1 cellular context compared by ENCODE assay signal in genomic region chr1:244338996-244339692, GRCh38.
TF ChIP-seq lines count a peak whose summit lies in the region.

No MANE protein-coding gene starts in this region.

TF ChIP-seq in H1, 55 proteins besides CTCF, POLR2A, EP300 and RAD21 (continued from another document):
- TF ChIP-seq, protein P1, sequence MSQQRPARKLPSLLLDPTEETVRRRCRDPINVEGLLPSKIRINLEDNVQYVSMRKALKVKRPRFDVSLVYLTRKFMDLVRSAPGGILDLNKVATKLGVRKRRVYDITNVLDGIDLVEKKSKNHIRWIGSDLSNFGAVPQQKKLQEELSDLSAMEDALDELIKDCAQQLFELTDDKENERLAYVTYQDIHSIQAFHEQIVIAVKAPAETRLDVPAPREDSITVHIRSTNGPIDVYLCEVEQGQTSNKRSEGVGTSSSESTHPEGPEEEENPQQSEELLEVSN (IDR thresholded peaks at IDR 0.05): no peak
- TF ChIP-seq SUZ12 (IDR thresholded peaks at IDR 0.05; ENCODE audit: low read length): no peak
- TF ChIP-seq SIX5 (IDR thresholded peaks at IDR 0.05; ENCODE audit: low read depth, low read length): no peak
- TF ChIP-seq KDM5A (IDR thresholded peaks at IDR 0.05; ENCODE audit: low read length): no peak
- no peak for TF ChIP-seq MAX (IDR thresholded peaks at IDR 0.05)
- TF ChIP-seq, protein P2, sequence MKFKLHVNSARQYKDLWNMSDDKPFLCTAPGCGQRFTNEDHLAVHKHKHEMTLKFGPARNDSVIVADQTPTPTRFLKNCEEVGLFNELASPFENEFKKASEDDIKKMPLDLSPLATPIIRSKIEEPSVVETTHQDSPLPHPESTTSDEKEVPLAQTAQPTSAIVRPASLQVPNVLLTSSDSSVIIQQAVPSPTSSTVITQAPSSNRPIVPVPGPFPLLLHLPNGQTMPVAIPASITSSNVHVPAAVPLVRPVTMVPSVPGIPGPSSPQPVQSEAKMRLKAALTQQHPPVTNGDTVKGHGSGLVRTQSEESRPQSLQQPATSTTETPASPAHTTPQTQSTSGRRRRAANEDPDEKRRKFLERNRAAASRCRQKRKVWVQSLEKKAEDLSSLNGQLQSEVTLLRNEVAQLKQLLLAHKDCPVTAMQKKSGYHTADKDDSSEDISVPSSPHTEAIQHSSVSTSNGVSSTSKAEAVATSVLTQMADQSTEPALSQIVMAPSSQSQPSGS (IDR thresholded peaks at IDR 0.05; ENCODE audit: low read length): no peak
- no peak for TF ChIP-seq MAFK (IDR thresholded peaks at IDR 0.05; ENCODE audit: low read depth, low read length)
- TF ChIP-seq TCF12 (IDR thresholded peaks at IDR 0.05; ENCODE audit: low read depth, low read length): no peak
- no peak for TF ChIP-seq SP2 (IDR thresholded peaks at IDR 0.05; ENCODE audit: low read length)
- TF ChIP-seq CHD1 (IDR thresholded peaks at IDR 0.05; ENCODE audit: low read depth, low read length): no peak
- TF ChIP-seq BCL11A (IDR thresholded peaks at IDR 0.05; ENCODE audit: low read depth in 2 of 2, low read length in 2 of 2): no peak
- TF ChIP-seq GABPA (IDR thresholded peaks at IDR 0.05; ENCODE audit: borderline replicate concordance, insufficient read depth, low read length): no peak
- TF ChIP-seq YY1 (IDR thresholded peaks at IDR 0.05; ENCODE audit: low read depth, low read length): no peak
- TF ChIP-seq CBX8 (IDR thresholded peaks at IDR 0.05; ENCODE audit: borderline replicate concordance, low read depth, low read length): no peak
- no peak for TF ChIP-seq RXRA (IDR thresholded peaks at IDR 0.05; ENCODE audit: insufficient read depth, low read depth, low read length)
